2 cellular contexts compared by ENCODE assay signal in genomic region chr16:3274490-3274889, GRCh38.
TF ChIP-seq lines count a peak whose summit lies in the region.

No MANE protein-coding gene starts in this region.

TF ChIP-seq in H1, 55 proteins besides CTCF, POLR2A, EP300 and RAD21:
- no peak for TF ChIP-seq FOSL1 (IDR thresholded peaks at IDR 0.05; ENCODE audit: insufficient read depth, low read depth, low read length)
- no peak for TF ChIP-seq RNF2 (IDR thresholded peaks at IDR 0.05; ENCODE audit: borderline replicate concordance, low read depth, low read length, missing control alignments, poor library complexity, severe bottlenecking)
- no peak for TF ChIP-seq MAX (IDR thresholded peaks at IDR 0.05)
- no peak for TF ChIP-seq CHD7 (IDR thresholded peaks at IDR 0.05; ENCODE audit: insufficient replicate concordance, low read length)
- no peak for TF ChIP-seq ATF2 (IDR thresholded peaks at IDR 0.05; ENCODE audit: low read length)
- TF ChIP-seq CHD1 (IDR thresholded peaks at IDR 0.05; ENCODE audit: low read depth, low read length), result no peak
- TF ChIP-seq CBX8 (IDR thresholded peaks at IDR 0.05; ENCODE audit: borderline replicate concordance, low read depth, low read length), result no peak
- TF ChIP-seq SP4 (IDR thresholded peaks at IDR 0.05; ENCODE audit: low read length), result no peak
- no peak for TF ChIP-seq KDM5A (IDR thresholded peaks at IDR 0.05; ENCODE audit: low read length)
- no peak for TF ChIP-seq CREB1 (IDR thresholded peaks at IDR 0.05)
- TF ChIP-seq SIRT6 (IDR thresholded peaks at IDR 0.05; ENCODE audit: low read length), result no peak
TF ChIP-seq in H1: peak in this region for 0.

TF ChIP-seq in HEK293T, 16 proteins besides CTCF, POLR2A, EP300 and RAD21:
- TF ChIP-seq SP1 (IDR thresholded peaks at IDR 0.05) (no peak), L3MBTL2 (conservative IDR thresholded peaks at IDR 0.05) (no peak), FOXA1 (IDR thresholded peaks at IDR 0.05) (no peak), ZNF384 (IDR thresholded peaks at IDR 0.05) (no peak), FOXK2 (IDR thresholded peaks at IDR 0.05) (no peak), SUZ12 (IDR thresholded peaks at IDR 0.05) (no peak), FOXM1 (IDR thresholded peaks at IDR 0.05; ENCODE audit: borderline replicate concordance) (no peak), CTBP1 (IDR thresholded peaks at IDR 0.05; ENCODE audit: borderline replicate concordance) (no peak), HDGF (IDR thresholded peaks at IDR 0.05; ENCODE audit: borderline replicate concordance) (no peak), ELF4 (IDR thresholded peaks at IDR 0.05) (no peak), NFRKB (IDR thresholded peaks at IDR 0.05) (no peak), ARNT (IDR thresholded peaks at IDR 0.05) (no peak)
